8 cellular contexts compared by ENCODE assay signal in the genomic region with DNA sequence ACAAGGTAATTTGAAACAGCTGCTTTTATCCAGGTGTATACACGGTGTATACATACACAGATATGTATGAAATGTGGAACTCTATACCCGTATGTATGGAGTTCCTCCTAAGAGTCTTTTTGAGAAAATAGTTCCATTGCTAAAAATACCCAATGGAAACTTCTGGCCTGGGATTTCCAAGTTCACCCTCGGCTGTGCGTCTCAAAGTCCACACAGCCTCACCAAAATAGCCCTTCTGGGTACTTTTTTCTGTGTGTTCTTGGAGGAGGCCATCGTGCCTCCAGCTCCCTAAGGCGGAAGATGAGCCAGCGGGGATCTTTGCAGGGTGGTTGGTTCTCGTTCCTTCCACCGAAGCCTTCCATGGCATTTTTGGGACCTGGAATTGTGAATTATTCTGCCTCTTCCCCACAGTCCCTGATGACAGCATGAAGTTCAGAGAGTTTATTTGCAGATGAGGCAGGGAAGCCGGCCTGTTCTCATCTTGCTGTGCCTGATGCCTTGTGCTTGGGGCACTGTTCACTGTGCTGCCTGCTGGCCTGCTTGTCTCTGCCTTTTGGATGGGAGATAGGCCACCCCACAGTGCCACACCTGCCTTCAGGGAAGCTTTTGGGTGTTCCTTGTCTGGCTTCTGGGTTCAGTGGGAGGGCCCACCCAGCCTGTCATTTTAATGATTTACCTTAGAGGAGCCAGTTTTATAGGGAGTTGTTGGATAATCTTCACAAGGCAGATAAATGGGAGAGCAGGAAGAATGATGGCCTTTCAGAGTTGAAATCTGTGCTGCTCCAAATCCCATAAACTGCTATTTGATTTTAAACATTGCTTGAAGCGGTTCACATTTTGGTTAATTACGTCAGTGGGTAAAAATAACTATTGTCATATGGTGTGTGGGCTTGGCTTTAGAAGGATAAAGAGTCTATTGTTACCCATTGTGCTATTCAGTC.
DNase-seq lines count a peak whose midpoint lies in the region; ATAC-seq and TF ChIP-seq lines count a peak whose summit lies in the region.

No MANE protein-coding gene starts in this region.

- H3K27me3 Mint-ChIP-seq in naive thymus-derived CD8-positive, alpha-beta T cell = no peaks in the 10 kb centered on the region

- TF ChIP-seq CTCF in HEK293 (tag by site-specific recombination; IDR thresholded peaks at IDR 0.05) (no peak), upper lobe of left lung (IDR thresholded peaks at IDR 0.05) (no peak)

- CTCF ChIA-PET in HEK293 (lab: Yijun Ruan, JAX) = interaction anchor here (6.3 kb wide), 1 partner anchor 170 kb away, joined by 122 read pairs; no protein-coding TSS in a partner anchor

- POLR2A ChIA-PET in HEK293 (lab: Yijun Ruan, JAX) = no interaction called here
- POLR2A ChIA-PET in naive thymus-derived CD8-positive, alpha-beta T cell (lab: Charles Lee) = no interaction called here

- H3K4me1 ChIP-seq in HEK293 (ENCODE audit: control insufficient read depth, insufficient read depth, low read length) (peaks cover 4% of the 10 kb centered on the region; the same call in 1 of the 2 replicates), upper lobe of left lung (peaks cover 0 to 17% (median 7%) of the 10 kb centered on the region in 4 donors)

- no peaks in the 10 kb centered on the region for H3K36me3 Mint-ChIP-seq in naive thymus-derived CD8-positive, alpha-beta T cell

- H3K9me3 Mint-ChIP-seq in naive thymus-derived CD8-positive, alpha-beta T cell = no peaks in the 10 kb centered on the region

- no peak for TF ChIP-seq EP300 in upper lobe of left lung (IDR thresholded peaks at IDR 0.05)

- TF ChIP-seq POLR2A in upper lobe of left lung (IDR thresholded peaks at IDR 0.05) = no peak

- no peak overlapping the region for H3K4me3 Mint-ChIP-seq in naive thymus-derived CD8-positive, alpha-beta T cell

- peak overlapping the region; percentile 14; the same call in 1 of the 2 replicates for H3K27ac ChIP-seq in HEK293 (ENCODE audit: extremely low read depth, low read depth, low read length)
- peak overlapping the region; percentile 99 for H3K27ac ChIP-seq in caudate nucleus (ENCODE audit: low read depth, low read length)
- H3K27ac ChIP-seq in upper lobe of left lung = no peak overlapping the region

- H3K36me3 ChIP-seq in HEK293 (ENCODE audit: control insufficient read depth in 2 of 2, insufficient read depth in 1 of 2, low read length in 2 of 2) = no peaks in the 10 kb centered on the region
- H3K36me3 ChIP-seq in upper lobe of left lung = no peaks in the 10 kb centered on the region

- DNase-seq in A172 (ENCODE audit: low spot score) (peak; percentile 82), caudate nucleus (lab: John Stamatoyannopoulos, UW) (peak in 22 of 61 donors; percentile 19 to 69 (median 36)), midbrain (lab: John Stamatoyannopoulos, UW) (peak; percentile 72), HUDEP-2 (lab: John Stamatoyannopoulos, UW; ENCODE audit: unreplicated experiment in 76 of 76) (no peak), upper lobe of left lung (no peak)
- no peak for DNase-seq in naive thymus-derived CD8-positive, alpha-beta T cell
- no peak for DNase-seq in stimulated activated CD4-positive, alpha-beta T cell treated with anti-CD3 and anti-CD28 coated beads, Interleukin-2, amount 100 ng/mL, for 48 hours

- no peak for ATAC-seq in naive thymus-derived CD8-positive, alpha-beta T cell
- no peak for ATAC-seq in upper lobe of left lung (ENCODE audit: low FRiP score in 2 of 2)

- H3K9me3 ChIP-seq in HEK293 (ENCODE audit: control insufficient read depth, insufficient read depth, low read depth, low read length) (no peaks in the 10 kb centered on the region), upper lobe of left lung (no peaks in the 10 kb centered on the region)

- no peaks in the 10 kb centered on the region for H3K27me3 ChIP-seq in upper lobe of left lung

- WGBS in upper lobe of left lung, 2 donors = 86 to 87% methylated on average over 12 of the region's 12 CpGs

- peak overlapping the region in 3 of 10 donors; percentile 24 to 37 (median 36) for H3K27ac Mint-ChIP-seq in naive thymus-derived CD8-positive, alpha-beta T cell

- peaks cover 21 to 86% (median 34%) of the 10 kb centered on the region in 4 donors for H3K4me1 Mint-ChIP-seq in naive thymus-derived CD8-positive, alpha-beta T cell

- H3K4me3 ChIP-seq in HEK293 (ENCODE audit: low read depth, low read length) = no peak overlapping the region
- no peak overlapping the region for H3K4me3 ChIP-seq in upper lobe of left lung

TF ChIP-seq in HEK293, 187 proteins besides CTCF, POLR2A, EP300 and RAD21 (continues in another document):
- TF ChIP-seq ZNF174 (tag by site-specific recombination; IDR thresholded peaks at IDR 0.05) = no peak
- 0 out of 2 replicates have a peak, but pooled peaks have one; percentile 30 for TF ChIP-seq SP7 (tag by site-specific recombination; IDR thresholded peaks at IDR 0.05)
- TF ChIP-seq ZNF366 (tag by site-specific recombination; conservative IDR thresholded peaks at IDR 0.05) = peak; percentile 62
- TF ChIP-seq, protein P1, sequence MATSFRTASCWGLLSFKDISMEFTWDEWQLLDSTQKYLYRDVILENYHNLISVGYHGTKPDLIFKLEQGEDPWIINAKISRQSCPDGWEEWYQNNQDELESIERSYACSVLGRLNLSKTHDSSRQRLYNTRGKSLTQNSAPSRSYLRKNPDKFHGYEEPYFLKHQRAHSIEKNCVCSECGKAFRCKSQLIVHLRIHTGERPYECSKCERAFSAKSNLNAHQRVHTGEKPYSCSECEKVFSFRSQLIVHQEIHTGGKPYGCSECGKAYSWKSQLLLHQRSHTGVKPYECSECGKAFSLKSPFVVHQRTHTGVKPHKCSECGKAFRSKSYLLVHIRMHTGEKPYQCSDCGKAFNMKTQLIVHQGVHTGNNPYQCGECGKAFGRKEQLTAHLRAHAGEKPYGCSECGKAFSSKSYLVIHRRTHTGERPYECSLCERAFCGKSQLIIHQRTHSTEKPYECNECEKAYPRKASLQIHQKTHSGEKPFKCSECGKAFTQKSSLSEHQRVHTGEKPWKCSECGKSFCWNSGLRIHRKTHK (tag by site-specific recombination; IDR thresholded peaks at IDR 0.05) = no peak
- no peak for TF ChIP-seq ZNF792 (tag by site-specific recombination; IDR thresholded peaks at IDR 0.05)
- TF ChIP-seq FEZF1 (tag by site-specific recombination; IDR thresholded peaks at IDR 0.05) = peak; percentile 94
- TF ChIP-seq ZNF514 (tag by site-specific recombination; IDR thresholded peaks at IDR 0.05) = no peak
- no peak for TF ChIP-seq ZNF629 (tag by site-specific recombination; IDR thresholded peaks at IDR 0.05)
- peak; percentile 68; the same call in 1 of the 2 replicates for TF ChIP-seq ATF2 (tag by site-specific recombination; IDR thresholded peaks at IDR 0.05; ENCODE audit: low read depth)
- TF ChIP-seq ZNF248 (tag by site-specific recombination; IDR thresholded peaks at IDR 0.05) = no peak
- peak; percentile 71 for TF ChIP-seq ZNF449 (tag by site-specific recombination; IDR thresholded peaks at IDR 0.05)
- TF ChIP-seq, protein P2, sequence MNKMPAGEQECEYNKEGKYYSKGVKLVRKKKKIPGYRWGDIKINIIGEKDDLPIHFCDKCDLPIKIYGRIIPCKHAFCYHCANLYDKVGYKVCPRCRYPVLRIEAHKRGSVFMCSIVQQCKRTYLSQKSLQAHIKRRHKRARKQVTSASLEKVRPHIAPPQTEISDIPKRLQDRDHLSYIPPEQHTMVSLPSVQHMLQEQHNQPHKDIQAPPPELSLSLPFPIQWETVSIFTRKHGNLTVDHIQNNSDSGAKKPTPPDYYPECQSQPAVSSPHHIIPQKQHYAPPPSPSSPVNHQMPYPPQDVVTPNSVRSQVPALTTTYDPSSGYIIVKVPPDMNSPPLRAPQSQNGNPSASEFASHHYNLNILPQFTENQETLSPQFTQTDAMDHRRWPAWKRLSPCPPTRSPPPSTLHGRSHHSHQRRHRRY (tag by site-specific recombination; IDR thresholded peaks at IDR 0.05) = no peak

Comparison
In these comparisons a context has a peak if more than half of its experiments do, and no peak if none do; other contexts are left out.
1. DNase-seq: peak in A172 (single experiment) and midbrain (single experiment); none in HUDEP-2 (0 of 76), naive thymus-derived CD8-positive, alpha-beta T cell (0 of 10), stimulated activated CD4-positive, alpha-beta T cell treated with anti-CD3 and anti-CD28 coated beads, Interleukin-2, amount 100 ng/mL, for 48 hours (0 of 2) and upper lobe of left lung (0 of 2).
2. H3K27ac ChIP-seq: peak in HEK293 (single experiment) and caudate nucleus (single experiment); none in upper lobe of left lung (0 of 4).